In the genomic region with DNA sequence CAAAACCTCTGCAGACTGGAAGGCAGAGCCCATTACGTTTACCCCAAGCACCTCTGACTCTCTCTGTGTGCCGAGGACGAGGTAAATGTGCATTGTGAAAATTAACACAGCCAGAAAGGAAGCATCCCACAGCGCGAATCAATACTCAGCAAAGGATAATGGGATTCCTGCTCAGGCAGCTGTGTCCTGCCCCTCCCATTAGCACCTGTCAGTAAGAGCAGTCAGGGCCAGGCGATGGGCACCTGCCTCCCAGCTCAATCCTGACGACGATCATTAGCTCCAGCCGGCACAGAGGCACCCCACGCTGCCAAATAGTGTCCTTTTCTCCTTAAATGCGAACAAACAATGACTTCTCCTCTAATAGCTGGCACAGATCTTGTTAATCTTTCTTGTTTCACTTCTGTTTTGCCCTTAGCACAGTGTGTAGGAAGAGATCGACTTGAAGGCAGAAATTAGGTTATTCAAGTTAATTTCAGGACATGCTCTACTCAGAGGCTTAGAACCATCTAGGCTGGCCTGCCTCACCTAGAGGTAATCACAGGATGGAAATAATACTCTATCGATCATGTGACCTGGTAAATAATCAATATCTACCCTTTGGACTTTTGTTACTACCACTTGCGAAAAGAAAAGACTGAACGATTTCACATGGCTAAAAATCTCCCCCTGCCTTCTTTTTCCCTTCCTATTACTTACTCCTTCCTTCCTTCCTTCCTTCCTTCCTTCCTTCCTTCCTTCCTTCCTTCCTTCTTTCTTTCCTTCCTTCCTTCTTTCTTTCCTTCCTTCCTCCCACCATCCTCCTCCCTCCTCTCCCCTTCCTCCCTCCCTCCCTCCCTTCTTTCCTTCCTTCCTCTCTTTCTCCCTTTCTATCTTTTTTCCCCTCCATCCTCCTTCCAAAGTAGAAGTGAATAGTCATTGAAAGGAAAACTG, we compare ENCODE assay signal across 1 cellular context.
TF ChIP-seq lines count a peak whose summit lies in the region.

No MANE protein-coding gene starts in this region.

TF ChIP-seq in HepG2, 621 proteins besides CTCF, POLR2A, EP300 and RAD21 (continued from another document and continues in another):
- TF ChIP-seq, protein P1, sequence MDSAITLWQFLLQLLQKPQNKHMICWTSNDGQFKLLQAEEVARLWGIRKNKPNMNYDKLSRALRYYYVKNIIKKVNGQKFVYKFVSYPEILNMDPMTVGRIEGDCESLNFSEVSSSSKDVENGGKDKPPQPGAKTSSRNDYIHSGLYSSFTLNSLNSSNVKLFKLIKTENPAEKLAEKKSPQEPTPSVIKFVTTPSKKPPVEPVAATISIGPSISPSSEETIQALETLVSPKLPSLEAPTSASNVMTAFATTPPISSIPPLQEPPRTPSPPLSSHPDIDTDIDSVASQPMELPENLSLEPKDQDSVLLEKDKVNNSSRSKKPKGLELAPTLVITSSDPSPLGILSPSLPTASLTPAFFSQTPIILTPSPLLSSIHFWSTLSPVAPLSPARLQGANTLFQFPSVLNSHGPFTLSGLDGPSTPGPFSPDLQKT (CRISPR knock-in tag; IDR thresholded peaks at IDR 0.05; ENCODE audit: borderline replicate concordance), result no peak
- TF ChIP-seq ZNF432 (CRISPR knock-in tag; IDR thresholded peaks at IDR 0.05; ENCODE audit: borderline replicate concordance) (no peak), ZNF354B (CRISPR knock-in tag; IDR thresholded peaks at IDR 0.05) (no peak), GLI4 (CRISPR knock-in tag; IDR thresholded peaks at IDR 0.05; ENCODE audit: borderline replicate concordance) (no peak), HCFC1 (IDR thresholded peaks at IDR 0.05; ENCODE audit: low read depth, low read length) (no peak), ZSCAN30 (CRISPR knock-in tag; IDR thresholded peaks at IDR 0.05) (no peak), ZNF670 (CRISPR knock-in tag; IDR thresholded peaks at IDR 0.05; ENCODE audit: borderline replicate concordance) (no peak), ZNF260 (CRISPR knock-in tag; IDR thresholded peaks at IDR 0.05; ENCODE audit: borderline replicate concordance, low read depth) (no peak), ZNF619 (CRISPR knock-in tag; IDR thresholded peaks at IDR 0.05) (no peak), PCBP2 (optimal IDR thresholded peaks at IDR 0.05; ENCODE audit: low read depth, low read length, poor library complexity, severe bottlenecking) (peak; percentile 88), ZNF441 (CRISPR knock-in tag; IDR thresholded peaks at IDR 0.05; ENCODE audit: borderline replicate concordance) (no peak), REXO4 (CRISPR knock-in tag; IDR thresholded peaks at IDR 0.05; ENCODE audit: borderline replicate concordance) (no peak), ISL2 (CRISPR knock-in tag; IDR thresholded peaks at IDR 0.05) (no peak), ZNF737 (CRISPR knock-in tag; IDR thresholded peaks at IDR 0.05; ENCODE audit: borderline replicate concordance) (no peak), ZFYVE20 (CRISPR knock-in tag; IDR thresholded peaks at IDR 0.05; ENCODE audit: borderline replicate concordance, low read depth) (no peak), KDM5B (CRISPR knock-in tag; IDR thresholded peaks at IDR 0.05; ENCODE audit: borderline replicate concordance) (0 out of 2 replicates have a peak, but pooled peaks have one; percentile 30)
- TF ChIP-seq, protein P2, sequence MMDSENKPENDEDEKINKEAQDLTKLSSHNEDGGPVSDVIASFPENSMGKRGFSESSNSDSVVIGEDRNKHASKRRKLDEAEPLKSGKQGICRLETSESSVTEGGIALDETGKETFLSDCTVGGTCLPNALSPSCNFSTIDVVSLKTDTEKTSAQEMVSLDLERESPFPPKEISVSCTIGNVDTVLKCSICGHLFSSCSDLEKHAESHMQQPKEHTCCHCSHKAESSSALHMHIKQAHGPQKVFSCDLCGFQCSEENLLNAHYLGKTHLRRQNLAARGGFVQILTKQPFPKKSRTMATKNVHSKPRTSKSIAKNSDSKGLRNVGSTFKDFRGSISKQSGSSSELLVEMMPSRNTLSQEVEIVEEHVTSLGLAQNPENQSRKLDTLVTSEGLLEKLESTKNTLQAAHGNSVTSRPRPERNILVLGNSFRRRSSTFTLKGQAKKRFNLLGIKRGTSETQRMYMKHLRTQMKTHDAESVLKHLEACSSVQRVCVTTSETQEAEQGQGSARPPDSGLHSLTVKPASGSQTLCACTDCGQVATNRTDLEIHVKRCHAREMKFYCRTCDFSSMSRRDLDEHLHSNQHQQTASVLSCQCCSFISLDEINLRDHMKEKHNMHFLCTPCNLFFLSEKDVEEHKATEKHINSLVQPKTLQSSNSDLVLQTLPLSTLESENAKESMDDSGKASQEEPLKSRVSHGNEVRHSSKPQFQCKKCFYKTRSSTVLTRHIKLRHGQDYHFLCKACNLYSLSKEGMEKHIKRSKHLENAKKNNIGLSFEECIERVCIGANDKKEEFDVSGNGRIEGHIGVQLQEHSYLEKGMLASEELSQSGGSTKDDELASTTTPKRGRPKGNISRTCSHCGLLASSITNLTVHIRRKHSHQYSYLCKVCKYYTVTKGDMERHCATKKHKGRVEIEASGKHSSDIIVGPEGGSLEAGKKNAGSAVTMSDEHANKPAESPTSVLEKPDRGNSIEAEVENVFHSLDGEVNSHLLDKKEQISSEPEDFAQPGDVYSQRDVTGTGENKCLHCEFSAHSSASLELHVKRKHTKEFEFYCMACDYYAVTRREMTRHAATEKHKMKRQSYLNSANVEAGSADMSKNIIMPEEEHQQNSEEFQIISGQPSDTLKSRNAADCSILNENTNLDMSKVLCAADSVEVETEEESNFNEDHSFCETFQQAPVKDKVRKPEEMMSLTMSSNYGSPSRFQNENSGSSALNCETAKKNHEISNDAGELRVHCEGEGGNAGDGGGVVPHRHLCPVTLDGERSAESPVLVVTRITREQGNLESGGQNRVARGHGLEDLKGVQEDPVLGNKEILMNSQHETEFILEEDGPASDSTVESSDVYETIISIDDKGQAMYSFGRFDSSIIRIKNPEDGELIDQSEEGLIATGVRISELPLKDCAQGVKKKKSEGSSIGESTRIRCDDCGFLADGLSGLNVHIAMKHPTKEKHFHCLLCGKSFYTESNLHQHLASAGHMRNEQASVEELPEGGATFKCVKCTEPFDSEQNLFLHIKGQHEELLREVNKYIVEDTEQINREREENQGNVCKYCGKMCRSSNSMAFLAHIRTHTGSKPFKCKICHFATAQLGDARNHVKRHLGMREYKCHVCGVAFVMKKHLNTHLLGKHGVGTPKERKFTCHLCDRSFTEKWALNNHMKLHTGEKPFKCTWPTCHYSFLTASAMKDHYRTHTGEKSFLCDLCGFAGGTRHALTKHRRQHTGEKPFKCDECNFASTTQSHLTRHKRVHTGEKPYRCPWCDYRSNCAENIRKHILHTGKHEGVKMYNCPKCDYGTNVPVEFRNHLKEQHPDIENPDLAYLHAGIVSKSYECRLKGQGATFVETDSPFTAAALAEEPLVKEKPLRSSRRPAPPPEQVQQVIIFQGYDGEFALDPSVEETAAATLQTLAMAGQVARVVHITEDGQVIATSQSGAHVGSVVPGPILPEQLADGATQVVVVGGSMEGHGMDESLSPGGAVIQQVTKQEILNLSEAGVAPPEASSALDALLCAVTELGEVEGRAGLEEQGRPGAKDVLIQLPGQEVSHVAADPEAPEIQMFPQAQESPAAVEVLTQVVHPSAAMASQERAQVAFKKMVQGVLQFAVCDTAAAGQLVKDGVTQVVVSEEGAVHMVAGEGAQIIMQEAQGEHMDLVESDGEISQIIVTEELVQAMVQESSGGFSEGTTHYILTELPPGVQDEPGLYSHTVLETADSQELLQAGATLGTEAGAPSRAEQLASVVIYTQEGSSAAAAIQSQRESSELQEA (CRISPR knock-in tag; IDR thresholded peaks at IDR 0.05; ENCODE audit: not compliant biosample characterization), result no peak
- TF ChIP-seq, protein P3, sequence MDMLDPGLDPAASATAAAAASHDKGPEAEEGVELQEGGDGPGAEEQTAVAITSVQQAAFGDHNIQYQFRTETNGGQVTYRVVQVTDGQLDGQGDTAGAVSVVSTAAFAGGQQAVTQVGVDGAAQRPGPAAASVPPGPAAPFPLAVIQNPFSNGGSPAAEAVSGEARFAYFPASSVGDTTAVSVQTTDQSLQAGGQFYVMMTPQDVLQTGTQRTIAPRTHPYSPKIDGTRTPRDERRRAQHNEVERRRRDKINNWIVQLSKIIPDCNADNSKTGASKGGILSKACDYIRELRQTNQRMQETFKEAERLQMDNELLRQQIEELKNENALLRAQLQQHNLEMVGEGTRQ (IDR thresholded peaks at IDR 0.05; ENCODE audit: low read depth, low read length), result no peak
- TF ChIP-seq, protein P3 (CRISPR knock-in tag; IDR thresholded peaks at IDR 0.05; ENCODE audit: borderline replicate concordance), result peak; percentile 39; the same call in 1 of the 2 replicates
- TF ChIP-seq, protein P4, sequence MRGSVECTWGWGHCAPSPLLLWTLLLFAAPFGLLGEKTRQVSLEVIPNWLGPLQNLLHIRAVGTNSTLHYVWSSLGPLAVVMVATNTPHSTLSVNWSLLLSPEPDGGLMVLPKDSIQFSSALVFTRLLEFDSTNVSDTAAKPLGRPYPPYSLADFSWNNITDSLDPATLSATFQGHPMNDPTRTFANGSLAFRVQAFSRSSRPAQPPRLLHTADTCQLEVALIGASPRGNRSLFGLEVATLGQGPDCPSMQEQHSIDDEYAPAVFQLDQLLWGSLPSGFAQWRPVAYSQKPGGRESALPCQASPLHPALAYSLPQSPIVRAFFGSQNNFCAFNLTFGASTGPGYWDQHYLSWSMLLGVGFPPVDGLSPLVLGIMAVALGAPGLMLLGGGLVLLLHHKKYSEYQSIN (CRISPR knock-in tag; IDR thresholded peaks at IDR 0.05; ENCODE audit: borderline replicate concordance), result no peak
- TF ChIP-seq, protein P5, sequence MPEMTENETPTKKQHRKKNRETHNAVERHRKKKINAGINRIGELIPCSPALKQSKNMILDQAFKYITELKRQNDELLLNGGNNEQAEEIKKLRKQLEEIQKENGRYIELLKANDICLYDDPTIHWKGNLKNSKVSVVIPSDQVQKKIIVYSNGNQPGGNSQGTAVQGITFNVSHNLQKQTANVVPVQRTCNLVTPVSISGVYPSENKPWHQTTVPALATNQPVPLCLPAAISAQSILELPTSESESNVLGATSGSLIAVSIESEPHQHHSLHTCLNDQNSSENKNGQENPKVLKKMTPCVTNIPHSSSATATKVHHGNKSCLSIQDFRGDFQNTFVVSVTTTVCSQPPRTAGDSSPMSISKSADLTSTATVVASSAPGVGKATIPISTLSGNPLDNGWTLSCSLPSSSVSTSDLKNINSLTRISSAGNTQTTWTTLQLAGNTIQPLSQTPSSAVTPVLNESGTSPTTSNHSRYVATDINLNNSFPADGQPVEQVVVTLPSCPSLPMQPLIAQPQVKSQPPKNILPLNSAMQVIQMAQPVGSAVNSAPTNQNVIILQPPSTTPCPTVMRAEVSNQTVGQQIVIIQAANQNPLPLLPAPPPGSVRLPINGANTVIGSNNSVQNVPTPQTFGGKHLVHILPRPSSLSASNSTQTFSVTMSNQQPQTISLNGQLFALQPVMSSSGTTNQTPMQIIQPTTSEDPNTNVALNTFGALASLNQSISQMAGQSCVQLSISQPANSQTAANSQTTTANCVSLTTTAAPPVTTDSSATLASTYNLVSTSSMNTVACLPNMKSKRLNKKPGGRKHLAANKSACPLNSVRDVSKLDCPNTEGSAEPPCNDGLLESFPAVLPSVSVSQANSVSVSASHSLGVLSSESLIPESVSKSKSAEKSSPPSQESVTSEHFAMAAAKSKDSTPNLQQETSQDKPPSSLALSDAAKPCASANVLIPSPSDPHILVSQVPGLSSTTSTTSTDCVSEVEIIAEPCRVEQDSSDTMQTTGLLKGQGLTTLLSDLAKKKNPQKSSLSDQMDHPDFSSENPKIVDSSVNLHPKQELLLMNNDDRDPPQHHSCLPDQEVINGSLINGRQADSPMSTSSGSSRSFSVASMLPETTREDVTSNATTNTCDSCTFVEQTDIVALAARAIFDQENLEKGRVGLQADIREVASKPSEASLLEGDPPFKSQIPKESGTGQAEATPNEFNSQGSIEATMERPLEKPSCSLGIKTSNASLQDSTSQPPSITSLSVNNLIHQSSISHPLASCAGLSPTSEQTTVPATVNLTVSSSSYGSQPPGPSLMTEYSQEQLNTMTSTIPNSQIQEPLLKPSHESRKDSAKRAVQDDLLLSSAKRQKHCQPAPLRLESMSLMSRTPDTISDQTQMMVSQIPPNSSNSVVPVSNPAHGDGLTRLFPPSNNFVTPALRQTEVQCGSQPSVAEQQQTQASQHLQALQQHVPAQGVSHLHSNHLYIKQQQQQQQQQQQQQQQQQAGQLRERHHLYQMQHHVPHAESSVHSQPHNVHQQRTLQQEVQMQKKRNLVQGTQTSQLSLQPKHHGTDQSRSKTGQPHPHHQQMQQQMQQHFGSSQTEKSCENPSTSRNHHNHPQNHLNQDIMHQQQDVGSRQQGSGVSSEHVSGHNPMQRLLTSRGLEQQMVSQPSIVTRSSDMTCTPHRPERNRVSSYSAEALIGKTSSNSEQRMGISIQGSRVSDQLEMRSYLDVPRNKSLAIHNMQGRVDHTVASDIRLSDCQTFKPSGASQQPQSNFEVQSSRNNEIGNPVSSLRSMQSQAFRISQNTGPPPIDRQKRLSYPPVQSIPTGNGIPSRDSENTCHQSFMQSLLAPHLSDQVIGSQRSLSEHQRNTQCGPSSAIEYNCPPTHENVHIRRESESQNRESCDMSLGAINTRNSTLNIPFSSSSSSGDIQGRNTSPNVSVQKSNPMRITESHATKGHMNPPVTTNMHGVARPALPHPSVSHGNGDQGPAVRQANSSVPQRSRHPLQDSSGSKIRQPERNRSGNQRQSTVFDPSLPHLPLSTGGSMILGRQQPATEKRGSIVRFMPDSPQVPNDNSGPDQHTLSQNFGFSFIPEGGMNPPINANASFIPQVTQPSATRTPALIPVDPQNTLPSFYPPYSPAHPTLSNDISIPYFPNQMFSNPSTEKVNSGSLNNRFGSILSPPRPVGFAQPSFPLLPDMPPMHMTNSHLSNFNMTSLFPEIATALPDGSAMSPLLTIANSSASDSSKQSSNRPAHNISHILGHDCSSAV (CRISPR knock-in tag; IDR thresholded peaks at IDR 0.05; ENCODE audit: borderline replicate concordance), result no peak
- TF ChIP-seq, protein P6, sequence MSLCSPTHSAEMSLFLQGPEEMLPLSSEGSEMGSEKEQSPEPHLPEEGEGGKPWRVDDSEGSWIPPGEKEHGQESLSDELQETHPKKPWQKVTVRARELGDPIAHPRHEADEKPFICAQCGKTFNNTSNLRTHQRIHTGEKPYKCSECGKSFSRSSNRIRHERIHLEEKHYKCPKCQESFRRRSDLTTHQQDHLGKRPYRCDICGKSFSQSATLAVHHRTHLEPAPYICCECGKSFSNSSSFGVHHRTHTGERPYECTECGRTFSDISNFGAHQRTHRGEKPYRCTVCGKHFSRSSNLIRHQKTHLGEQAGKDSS (CRISPR knock-in tag; IDR thresholded peaks at IDR 0.05; ENCODE audit: borderline replicate concordance, low read depth), result no peak
- TF ChIP-seq, protein P7, sequence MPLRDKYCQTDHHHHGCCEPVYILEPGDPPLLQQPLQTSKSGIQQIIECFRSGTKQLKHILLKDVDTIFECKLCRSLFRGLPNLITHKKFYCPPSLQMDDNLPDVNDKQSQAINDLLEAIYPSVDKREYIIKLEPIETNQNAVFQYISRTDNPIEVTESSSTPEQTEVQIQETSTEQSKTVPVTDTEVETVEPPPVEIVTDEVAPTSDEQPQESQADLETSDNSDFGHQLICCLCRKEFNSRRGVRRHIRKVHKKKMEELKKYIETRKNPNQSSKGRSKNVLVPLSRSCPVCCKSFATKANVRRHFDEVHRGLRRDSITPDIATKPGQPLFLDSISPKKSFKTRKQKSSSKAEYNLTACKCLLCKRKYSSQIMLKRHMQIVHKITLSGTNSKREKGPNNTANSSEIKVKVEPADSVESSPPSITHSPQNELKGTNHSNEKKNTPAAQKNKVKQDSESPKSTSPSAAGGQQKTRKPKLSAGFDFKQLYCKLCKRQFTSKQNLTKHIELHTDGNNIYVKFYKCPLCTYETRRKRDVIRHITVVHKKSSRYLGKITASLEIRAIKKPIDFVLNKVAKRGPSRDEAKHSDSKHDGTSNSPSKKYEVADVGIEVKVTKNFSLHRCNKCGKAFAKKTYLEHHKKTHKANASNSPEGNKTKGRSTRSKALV (CRISPR knock-in tag; IDR thresholded peaks at IDR 0.05), result no peak
